ENCODE assay signal across 1 cellular context in the genomic region with DNA sequence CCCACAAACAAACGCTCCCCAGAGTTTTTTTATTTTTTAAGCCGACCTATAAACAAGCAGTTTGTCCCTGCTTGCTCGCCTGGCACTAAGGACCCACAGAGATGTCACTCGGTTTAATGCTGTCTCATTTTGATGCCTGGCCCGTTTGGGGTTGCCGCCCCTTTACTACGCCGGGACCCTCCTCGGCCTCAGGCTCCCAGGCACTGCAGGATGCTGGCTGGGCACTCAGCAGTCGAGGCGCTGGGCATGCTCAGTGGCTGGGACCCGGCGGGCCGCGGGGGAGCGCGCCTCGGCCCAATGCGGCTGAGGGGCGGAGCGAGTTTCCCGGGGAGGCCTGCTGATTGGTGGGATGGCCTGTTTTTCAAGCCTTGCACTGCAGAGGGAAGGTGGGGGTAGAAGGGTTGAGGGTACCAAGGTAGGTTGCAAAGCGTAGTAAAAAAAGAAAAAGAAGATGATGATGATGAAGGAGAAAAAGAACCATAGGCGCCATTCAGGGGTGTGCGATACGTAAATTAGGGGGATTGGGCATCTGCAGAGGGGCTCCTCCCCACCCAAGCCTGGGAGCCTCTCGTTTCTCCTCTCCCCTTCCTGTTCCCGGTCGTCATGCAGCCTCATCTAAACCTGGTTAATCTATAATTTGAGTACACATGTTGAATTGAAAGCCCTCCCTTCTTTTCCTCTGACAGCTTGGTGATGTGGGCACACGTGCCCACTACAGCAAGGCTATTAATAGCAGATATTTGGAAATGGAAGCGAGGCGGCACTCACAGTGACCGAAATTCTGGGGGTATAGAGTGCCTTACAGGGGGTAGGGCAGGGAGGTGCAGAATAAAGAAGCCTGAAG.
TF ChIP-seq lines count a peak whose summit lies in the region.

No MANE protein-coding gene starts in this region.

TF ChIP-seq in HepG2, 621 proteins besides CTCF, POLR2A, EP300 and RAD21 (continued from another document and continues in another):
- TF ChIP-seq, protein P1, sequence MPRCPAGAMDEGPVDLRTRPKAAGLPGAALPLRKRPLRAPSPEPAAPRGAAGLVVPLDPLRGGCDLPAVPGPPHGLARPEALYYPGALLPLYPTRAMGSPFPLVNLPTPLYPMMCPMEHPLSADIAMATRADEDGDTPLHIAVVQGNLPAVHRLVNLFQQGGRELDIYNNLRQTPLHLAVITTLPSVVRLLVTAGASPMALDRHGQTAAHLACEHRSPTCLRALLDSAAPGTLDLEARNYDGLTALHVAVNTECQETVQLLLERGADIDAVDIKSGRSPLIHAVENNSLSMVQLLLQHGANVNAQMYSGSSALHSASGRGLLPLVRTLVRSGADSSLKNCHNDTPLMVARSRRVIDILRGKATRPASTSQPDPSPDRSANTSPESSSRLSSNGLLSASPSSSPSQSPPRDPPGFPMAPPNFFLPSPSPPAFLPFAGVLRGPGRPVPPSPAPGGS (CRISPR knock-in tag; IDR thresholded peaks at IDR 0.05), result no peak
- TF ChIP-seq FOXM1 (CRISPR knock-in tag; IDR thresholded peaks at IDR 0.05), result no peak
- no peak; the same call in 1 of the 2 replicates for TF ChIP-seq ZBTB7A (CRISPR knock-in tag; IDR thresholded peaks at IDR 0.05)
- TF ChIP-seq ZNF547 (CRISPR knock-in tag; IDR thresholded peaks at IDR 0.05), result peak; percentile 53
- TF ChIP-seq, protein P2, sequence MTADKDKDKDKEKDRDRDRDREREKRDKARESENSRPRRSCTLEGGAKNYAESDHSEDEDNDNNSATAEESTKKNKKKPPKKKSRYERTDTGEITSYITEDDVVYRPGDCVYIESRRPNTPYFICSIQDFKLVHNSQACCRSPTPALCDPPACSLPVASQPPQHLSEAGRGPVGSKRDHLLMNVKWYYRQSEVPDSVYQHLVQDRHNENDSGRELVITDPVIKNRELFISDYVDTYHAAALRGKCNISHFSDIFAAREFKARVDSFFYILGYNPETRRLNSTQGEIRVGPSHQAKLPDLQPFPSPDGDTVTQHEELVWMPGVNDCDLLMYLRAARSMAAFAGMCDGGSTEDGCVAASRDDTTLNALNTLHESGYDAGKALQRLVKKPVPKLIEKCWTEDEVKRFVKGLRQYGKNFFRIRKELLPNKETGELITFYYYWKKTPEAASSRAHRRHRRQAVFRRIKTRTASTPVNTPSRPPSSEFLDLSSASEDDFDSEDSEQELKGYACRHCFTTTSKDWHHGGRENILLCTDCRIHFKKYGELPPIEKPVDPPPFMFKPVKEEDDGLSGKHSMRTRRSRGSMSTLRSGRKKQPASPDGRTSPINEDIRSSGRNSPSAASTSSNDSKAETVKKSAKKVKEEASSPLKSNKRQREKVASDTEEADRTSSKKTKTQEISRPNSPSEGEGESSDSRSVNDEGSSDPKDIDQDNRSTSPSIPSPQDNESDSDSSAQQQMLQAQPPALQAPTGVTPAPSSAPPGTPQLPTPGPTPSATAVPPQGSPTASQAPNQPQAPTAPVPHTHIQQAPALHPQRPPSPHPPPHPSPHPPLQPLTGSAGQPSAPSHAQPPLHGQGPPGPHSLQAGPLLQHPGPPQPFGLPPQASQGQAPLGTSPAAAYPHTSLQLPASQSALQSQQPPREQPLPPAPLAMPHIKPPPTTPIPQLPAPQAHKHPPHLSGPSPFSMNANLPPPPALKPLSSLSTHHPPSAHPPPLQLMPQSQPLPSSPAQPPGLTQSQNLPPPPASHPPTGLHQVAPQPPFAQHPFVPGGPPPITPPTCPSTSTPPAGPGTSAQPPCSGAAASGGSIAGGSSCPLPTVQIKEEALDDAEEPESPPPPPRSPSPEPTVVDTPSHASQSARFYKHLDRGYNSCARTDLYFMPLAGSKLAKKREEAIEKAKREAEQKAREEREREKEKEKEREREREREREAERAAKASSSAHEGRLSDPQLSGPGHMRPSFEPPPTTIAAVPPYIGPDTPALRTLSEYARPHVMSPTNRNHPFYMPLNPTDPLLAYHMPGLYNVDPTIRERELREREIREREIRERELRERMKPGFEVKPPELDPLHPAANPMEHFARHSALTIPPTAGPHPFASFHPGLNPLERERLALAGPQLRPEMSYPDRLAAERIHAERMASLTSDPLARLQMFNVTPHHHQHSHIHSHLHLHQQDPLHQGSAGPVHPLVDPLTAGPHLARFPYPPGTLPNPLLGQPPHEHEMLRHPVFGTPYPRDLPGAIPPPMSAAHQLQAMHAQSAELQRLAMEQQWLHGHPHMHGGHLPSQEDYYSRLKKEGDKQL (CRISPR knock-in tag; IDR thresholded peaks at IDR 0.05; ENCODE audit: low read depth), result no peak
- peak; percentile 86 for TF ChIP-seq KDM5B (CRISPR knock-in tag; IDR thresholded peaks at IDR 0.05; ENCODE audit: borderline replicate concordance)
- peak; percentile 96 for TF ChIP-seq ZNF501 (CRISPR knock-in tag; IDR thresholded peaks at IDR 0.05)
- no peak for TF ChIP-seq ZIK1 (CRISPR knock-in tag; IDR thresholded peaks at IDR 0.05; ENCODE audit: borderline replicate concordance, low read depth)
- no peak for TF ChIP-seq ARID2 (CRISPR knock-in tag; IDR thresholded peaks at IDR 0.05; ENCODE audit: borderline replicate concordance)
- TF ChIP-seq ZNF138 (CRISPR knock-in tag; IDR thresholded peaks at IDR 0.05; ENCODE audit: low read depth), result no peak
- no peak for TF ChIP-seq PRMT3 (CRISPR knock-in tag; IDR thresholded peaks at IDR 0.05; ENCODE audit: borderline replicate concordance, low read depth)
- TF ChIP-seq SP4 (CRISPR knock-in tag; IDR thresholded peaks at IDR 0.05), result peak; percentile 83
- TF ChIP-seq, protein P3, sequence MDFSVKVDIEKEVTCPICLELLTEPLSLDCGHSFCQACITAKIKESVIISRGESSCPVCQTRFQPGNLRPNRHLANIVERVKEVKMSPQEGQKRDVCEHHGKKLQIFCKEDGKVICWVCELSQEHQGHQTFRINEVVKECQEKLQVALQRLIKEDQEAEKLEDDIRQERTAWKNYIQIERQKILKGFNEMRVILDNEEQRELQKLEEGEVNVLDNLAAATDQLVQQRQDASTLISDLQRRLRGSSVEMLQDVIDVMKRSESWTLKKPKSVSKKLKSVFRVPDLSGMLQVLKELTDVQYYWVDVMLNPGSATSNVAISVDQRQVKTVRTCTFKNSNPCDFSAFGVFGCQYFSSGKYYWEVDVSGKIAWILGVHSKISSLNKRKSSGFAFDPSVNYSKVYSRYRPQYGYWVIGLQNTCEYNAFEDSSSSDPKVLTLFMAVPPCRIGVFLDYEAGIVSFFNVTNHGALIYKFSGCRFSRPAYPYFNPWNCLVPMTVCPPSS (IDR thresholded peaks at IDR 0.05), result no peak
- TF ChIP-seq PCBP2 (optimal IDR thresholded peaks at IDR 0.05; ENCODE audit: low read depth, low read length, poor library complexity, severe bottlenecking), result no peak
- TF ChIP-seq TP53 (CRISPR knock-in tag; conservative IDR thresholded peaks at IDR 0.05), result no peak
- TF ChIP-seq, protein P4, sequence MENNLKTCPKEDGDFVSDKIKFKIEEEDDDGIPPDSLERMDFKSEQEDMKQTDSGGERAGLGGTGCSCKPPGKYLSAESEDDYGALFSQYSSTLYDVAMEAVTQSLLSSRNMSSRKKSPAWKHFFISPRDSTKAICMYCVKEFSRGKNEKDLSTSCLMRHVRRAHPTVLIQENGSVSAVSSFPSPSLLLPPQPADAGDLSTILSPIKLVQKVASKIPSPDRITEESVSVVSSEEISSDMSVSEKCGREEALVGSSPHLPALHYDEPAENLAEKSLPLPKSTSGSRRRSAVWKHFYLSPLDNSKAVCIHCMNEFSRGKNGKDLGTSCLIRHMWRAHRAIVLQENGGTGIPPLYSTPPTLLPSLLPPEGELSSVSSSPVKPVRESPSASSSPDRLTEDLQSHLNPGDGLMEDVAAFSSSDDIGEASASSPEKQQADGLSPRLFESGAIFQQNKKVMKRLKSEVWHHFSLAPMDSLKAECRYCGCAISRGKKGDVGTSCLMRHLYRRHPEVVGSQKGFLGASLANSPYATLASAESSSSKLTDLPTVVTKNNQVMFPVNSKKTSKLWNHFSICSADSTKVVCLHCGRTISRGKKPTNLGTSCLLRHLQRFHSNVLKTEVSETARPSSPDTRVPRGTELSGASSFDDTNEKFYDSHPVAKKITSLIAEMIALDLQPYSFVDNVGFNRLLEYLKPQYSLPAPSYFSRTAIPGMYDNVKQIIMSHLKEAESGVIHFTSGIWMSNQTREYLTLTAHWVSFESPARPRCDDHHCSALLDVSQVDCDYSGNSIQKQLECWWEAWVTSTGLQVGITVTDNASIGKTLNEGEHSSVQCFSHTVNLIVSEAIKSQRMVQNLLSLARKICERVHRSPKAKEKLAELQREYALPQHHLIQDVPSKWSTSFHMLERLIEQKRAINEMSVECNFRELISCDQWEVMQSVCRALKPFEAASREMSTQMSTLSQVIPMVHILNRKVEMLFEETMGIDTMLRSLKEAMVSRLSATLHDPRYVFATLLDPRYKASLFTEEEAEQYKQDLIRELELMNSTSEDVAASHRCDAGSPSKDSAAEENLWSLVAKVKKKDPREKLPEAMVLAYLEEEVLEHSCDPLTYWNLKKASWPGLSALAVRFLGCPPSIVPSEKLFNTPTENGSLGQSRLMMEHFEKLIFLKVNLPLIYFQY (CRISPR knock-in tag; IDR thresholded peaks at IDR 0.05; ENCODE audit: borderline replicate concordance), result no peak; the same call in 1 of the 2 replicates
- TF ChIP-seq ZNF296 (CRISPR knock-in tag; conservative IDR thresholded peaks at IDR 0.05), result no peak
- no peak for TF ChIP-seq SSRP1 (CRISPR knock-in tag; IDR thresholded peaks at IDR 0.05)
- TF ChIP-seq EHMT2 (IDR thresholded peaks at IDR 0.05; ENCODE audit: borderline replicate concordance, low read depth, low read length), result 0 out of 2 replicates have a peak, but pooled peaks have one; percentile 74
- no peak for TF ChIP-seq RCOR2 (CRISPR knock-in tag; IDR thresholded peaks at IDR 0.05)
- no peak for TF ChIP-seq ZNF773 (CRISPR knock-in tag; IDR thresholded peaks at IDR 0.05; ENCODE audit: borderline replicate concordance)
- peak; percentile 35; the same call in 1 of the 2 replicates for TF ChIP-seq KAT7 (CRISPR knock-in tag; IDR thresholded peaks at IDR 0.05; ENCODE audit: borderline replicate concordance)
- TF ChIP-seq, protein P5, sequence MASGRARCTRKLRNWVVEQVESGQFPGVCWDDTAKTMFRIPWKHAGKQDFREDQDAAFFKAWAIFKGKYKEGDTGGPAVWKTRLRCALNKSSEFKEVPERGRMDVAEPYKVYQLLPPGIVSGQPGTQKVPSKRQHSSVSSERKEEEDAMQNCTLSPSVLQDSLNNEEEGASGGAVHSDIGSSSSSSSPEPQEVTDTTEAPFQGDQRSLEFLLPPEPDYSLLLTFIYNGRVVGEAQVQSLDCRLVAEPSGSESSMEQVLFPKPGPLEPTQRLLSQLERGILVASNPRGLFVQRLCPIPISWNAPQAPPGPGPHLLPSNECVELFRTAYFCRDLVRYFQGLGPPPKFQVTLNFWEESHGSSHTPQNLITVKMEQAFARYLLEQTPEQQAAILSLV (CRISPR knock-in tag; IDR thresholded peaks at IDR 0.05; ENCODE audit: borderline replicate concordance), result peak; percentile 41; the same call in 1 of the 2 replicates
- no peak for TF ChIP-seq KLF9 (CRISPR knock-in tag; IDR thresholded peaks at IDR 0.05; ENCODE audit: low read depth)
- no peak for TF ChIP-seq ZFX (CRISPR knock-in tag; IDR thresholded peaks at IDR 0.05; ENCODE audit: low read depth)
- TF ChIP-seq NFYC (CRISPR knock-in tag; IDR thresholded peaks at IDR 0.05), result peak; percentile 91
- no peak for TF ChIP-seq BORCS8-MEF2B (CRISPR knock-in tag; IDR thresholded peaks at IDR 0.05)
- TF ChIP-seq DPF2 (CRISPR knock-in tag; IDR thresholded peaks at IDR 0.05; ENCODE audit: borderline replicate concordance, low read depth), result no peak
- TF ChIP-seq, protein P6, sequence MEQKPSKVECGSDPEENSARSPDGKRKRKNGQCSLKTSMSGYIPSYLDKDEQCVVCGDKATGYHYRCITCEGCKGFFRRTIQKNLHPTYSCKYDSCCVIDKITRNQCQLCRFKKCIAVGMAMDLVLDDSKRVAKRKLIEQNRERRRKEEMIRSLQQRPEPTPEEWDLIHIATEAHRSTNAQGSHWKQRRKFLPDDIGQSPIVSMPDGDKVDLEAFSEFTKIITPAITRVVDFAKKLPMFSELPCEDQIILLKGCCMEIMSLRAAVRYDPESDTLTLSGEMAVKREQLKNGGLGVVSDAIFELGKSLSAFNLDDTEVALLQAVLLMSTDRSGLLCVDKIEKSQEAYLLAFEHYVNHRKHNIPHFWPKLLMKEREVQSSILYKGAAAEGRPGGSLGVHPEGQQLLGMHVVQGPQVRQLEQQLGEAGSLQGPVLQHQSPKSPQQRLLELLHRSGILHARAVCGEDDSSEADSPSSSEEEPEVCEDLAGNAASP (CRISPR knock-in tag; IDR thresholded peaks at IDR 0.05; ENCODE audit: borderline replicate concordance), result no peak; the same call in 1 of the 2 replicates
- TF ChIP-seq YEATS2 (CRISPR knock-in tag; IDR thresholded peaks at IDR 0.05; ENCODE audit: borderline replicate concordance), result no peak
- TF ChIP-seq ZNF816 (CRISPR knock-in tag; IDR thresholded peaks at IDR 0.05; ENCODE audit: borderline replicate concordance), result no peak
- TF ChIP-seq HOXA7 (CRISPR knock-in tag; IDR thresholded peaks at IDR 0.05), result no peak
- TF ChIP-seq, protein P7, sequence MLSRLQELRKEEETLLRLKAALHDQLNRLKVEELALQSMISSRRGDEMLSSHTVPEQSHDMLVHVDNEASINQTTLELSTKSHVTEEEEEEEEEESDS (CRISPR knock-in tag; IDR thresholded peaks at IDR 0.05; ENCODE audit: borderline replicate concordance), result no peak
- TF ChIP-seq GATAD2A (CRISPR knock-in tag; IDR thresholded peaks at IDR 0.05), result peak; percentile 75
- TF ChIP-seq ZNF790 (CRISPR knock-in tag; IDR thresholded peaks at IDR 0.05; ENCODE audit: borderline replicate concordance), result no peak
- TF ChIP-seq ARNT (IDR thresholded peaks at IDR 0.05), result no peak
- TF ChIP-seq SRSF4 (IDR thresholded peaks at IDR 0.05; ENCODE audit: low read depth, low read length, poor library complexity, severe bottlenecking), result no peak
- TF ChIP-seq ZNF589 (CRISPR knock-in tag; conservative IDR thresholded peaks at IDR 0.05), result no peak
- TF ChIP-seq, protein P8, sequence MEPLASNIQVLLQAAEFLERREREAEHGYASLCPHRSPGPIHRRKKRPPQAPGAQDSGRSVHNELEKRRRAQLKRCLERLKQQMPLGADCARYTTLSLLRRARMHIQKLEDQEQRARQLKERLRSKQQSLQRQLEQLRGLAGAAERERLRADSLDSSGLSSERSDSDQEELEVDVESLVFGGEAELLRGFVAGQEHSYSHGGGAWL (CRISPR knock-in tag; IDR thresholded peaks at IDR 0.05), result peak; percentile 44; the same call in 1 of the 2 replicates
- TF ChIP-seq, protein P9, sequence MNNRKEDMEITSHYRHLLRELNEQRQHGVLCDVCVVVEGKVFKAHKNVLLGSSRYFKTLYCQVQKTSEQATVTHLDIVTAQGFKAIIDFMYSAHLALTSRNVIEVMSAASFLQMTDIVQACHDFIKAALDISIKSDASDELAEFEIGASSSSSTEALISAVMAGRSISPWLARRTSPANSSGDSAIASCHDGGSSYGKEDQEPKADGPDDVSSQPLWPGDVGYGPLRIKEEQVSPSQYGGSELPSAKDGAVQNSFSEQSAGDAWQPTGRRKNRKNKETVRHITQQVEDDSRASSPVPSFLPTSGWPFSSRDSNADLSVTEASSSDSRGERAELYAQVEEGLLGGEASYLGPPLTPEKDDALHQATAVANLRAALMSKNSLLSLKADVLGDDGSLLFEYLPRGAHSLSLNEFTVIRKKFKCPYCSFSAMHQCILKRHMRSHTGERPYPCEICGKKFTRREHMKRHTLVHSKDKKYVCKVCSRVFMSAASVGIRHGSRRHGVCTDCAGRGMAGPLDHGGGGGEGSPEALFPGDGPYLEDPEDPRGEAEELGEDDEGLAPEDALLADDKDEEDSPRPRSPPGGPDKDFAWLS (CRISPR knock-in tag; IDR thresholded peaks at IDR 0.05; ENCODE audit: borderline replicate concordance), result no peak
